28 cellular contexts compared by ENCODE assay signal in the genomic region with DNA sequence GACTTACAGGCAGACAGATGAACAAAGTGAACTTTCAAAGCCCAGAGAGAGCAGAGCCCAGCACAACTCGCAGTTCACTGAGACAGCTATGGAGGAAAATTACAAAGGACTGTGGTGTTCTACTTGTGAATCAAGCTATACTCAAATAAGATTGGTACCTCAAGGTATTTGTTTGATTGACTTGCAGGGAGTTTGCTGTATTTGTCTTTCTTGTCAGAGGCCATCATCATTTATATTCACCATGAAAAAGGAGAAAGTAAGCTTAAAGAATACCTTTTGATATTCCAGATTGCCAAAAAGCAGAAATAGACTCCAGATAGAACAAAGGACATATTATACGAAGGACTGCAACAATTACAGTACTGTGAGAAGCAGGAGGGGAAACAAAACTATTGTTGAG.
"Had no signal": no experiment of that assay in that cellular context is flagged by ENCODE, and none has a peak within 500 bp of the region (broad histone marks: within the 10 kb centered on the region; RNA-seq: fewer than 3 reads in every experiment).

No MANE protein-coding gene starts in this region.

- H3K27ac Mint-ChIP-seq: immature natural killer cell; naive B cell; natural killer cell; nephron progenitor cell; progenitor cell of endocrine pancreas; stimulated activated naive B cell treated with anti-CD40 and anti-IgM and Interleukin-4, amounts not matched to agents 10 μg/mL and 1 μg/mL and 100 μg/mL, for 72 hours had no signal

- H3K9ac ChIP-seq: parathyroid adenoma had no signal

- H3K27ac ChIP-seq: left lung, neutrophil, parathyroid adenoma, skin epidermis, stomach, suprapubic skin, thoracic aorta, tibial artery, upper lobe of right lung had no signal

- H3K79me2 ChIP-seq: parathyroid adenoma had no signal

- H3K9me3 Mint-ChIP-seq: natural killer cell; stimulated activated naive B cell treated with anti-CD40 and anti-IgM and Interleukin-4, amounts not matched to agents 10 μg/mL and 1 μg/mL and 100 μg/mL, for 72 hours had no signal

- H3K4me3 ChIP-seq: left lung, lung, skin epidermis, stomach, suprapubic skin, thoracic aorta, tibial artery, upper lobe of right lung had no signal

- H3K4me1 ChIP-seq: left lung, parathyroid adenoma, stomach, suprapubic skin, tibial artery, upper lobe of right lung had no signal

- H3K27me3 Mint-ChIP-seq: naive B cell; progenitor cell of endocrine pancreas; stimulated activated naive B cell treated with anti-CD40 and anti-IgM and Interleukin-4, amounts not matched to agents 10 μg/mL and 1 μg/mL and 100 μg/mL, for 72 hours had no signal

- H3K27me3 ChIP-seq: left lung, neutrophil, stomach, suprapubic skin, tibial artery, upper lobe of right lung had no signal

- H3K4me1 Mint-ChIP-seq: immature natural killer cell; naive B cell; natural killer cell; nephron progenitor cell; stimulated activated naive B cell treated with anti-CD40 and anti-IgM and Interleukin-4, amounts not matched to agents 10 μg/mL and 1 μg/mL and 100 μg/mL, for 72 hours had no signal

- H3K9me3 ChIP-seq: left lung, neutrophil, stomach, suprapubic skin, thoracic aorta, tibial artery, upper lobe of right lung had no signal

- H3K36me3 ChIP-seq: left lung, neutrophil, stomach, suprapubic skin, thoracic aorta, tibial artery, upper lobe of right lung had no signal

- DNase-seq: immature natural killer cell; kidney; left colon; left lung; mesenchymal stem cell; naive B cell; natural killer cell; nephron progenitor cell; occipital lobe; retina; right cardiac atrium; stimulated activated CD4-positive, alpha-beta T cell treated with anti-CD3 and anti-CD28 coated beads, Interleukin-12 subunit alpha, Interleukin-12 subunit beta, amount 100 ng/mL, for 4 hours; stimulated activated CD4-positive, alpha-beta T cell treated with anti-CD3 and anti-CD28 coated beads, Interleukin-15, amount 100 ng/mL, for 24 hours; stimulated activated CD4-positive, alpha-beta T cell treated with anti-CD3 and anti-CD28 coated beads, Interleukin-2, amount 100 ng/mL, for 24 hours; stimulated activated CD4-positive, alpha-beta T cell treated with anti-CD3 and anti-CD28 coated beads, Interleukin-4, amount 100 ng/mL, for 1 hour; stimulated activated naive B cell treated with anti-CD40 and anti-IgM and Interleukin-4, amounts not matched to agents 10 μg/mL and 1 μg/mL and 100 μg/mL, for 72 hours; stimulated activated naive CD8-positive, alpha-beta T cell treated with anti-CD3 and anti-CD28 coated beads, Interleukin-15, Interleukin-2, amounts not matched to agents 100 U/mL and 50 U/mL, for 24 hours; stomach; tibial artery; trophoblast cell; upper lobe of right lung had no signal

- H3K4me3 Mint-ChIP-seq: immature natural killer cell; naive B cell; natural killer cell; nephron progenitor cell; stimulated activated naive B cell treated with anti-CD40 and anti-IgM and Interleukin-4, amounts not matched to agents 10 μg/mL and 1 μg/mL and 100 μg/mL, for 72 hours had no signal

- H3K36me3 Mint-ChIP-seq: immature natural killer cell; naive B cell; natural killer cell; stimulated activated naive B cell treated with anti-CD40 and anti-IgM and Interleukin-4, amounts not matched to agents 10 μg/mL and 1 μg/mL and 100 μg/mL, for 72 hours had no signal

- H2AFZ ChIP-seq: parathyroid adenoma had no signal
